ENCODE assay signal across 8 cellular contexts in genomic region chr2:168247341-168248305, GRCh38. TPM values are rescaled to one million over a fixed set of nuclear protein-coding genes. Genes with fewer than 3 reads are reported as not detected.
DNase-seq lines count a peak whose midpoint lies in the region; ATAC-seq, FAIRE-seq and TF ChIP-seq lines count a peak whose summit lies in the region.

Gene STK39, minus strand, starts transcription at chr2:168247595. Its CDS starts 160 bp downstream, at chr2:168247435.

- peak within 1 kb of the TSS; percentile 45; the same call in 1 of the 2 replicates for H3K18ac ChIP-seq in IMR-90 (ENCODE audit: low read depth, low read length)

- peak; percentile 53 for DNase-seq in DMS153 (lab: John Stamatoyannopoulos, UW)
- DNase-seq in IMR-90: peak; percentile 73
- DNase-seq in RCC 7860 (ENCODE audit: low spot score): peak; percentile 50
- DNase-seq in activated T-helper 9 cell treated with anti-CD3 and anti-CD28 coated beads, Interleukin-2, amount 50 U/mL, for 16 hours (ENCODE audit: low read depth): peak; percentile 69
- peak; percentile 62 for DNase-seq in fibroblast of peridontal ligament (ENCODE audit: extremely low read depth)
- peak; percentile 63 to 82 (median 70) for DNase-seq in naive thymus-derived CD8-positive, alpha-beta T cell
- peak; percentile 55 to 73 (median 66) for DNase-seq in stimulated activated naive CD4-positive, alpha-beta T cell (lab: John Stamatoyannopoulos, UW)

- no peaks in the 10 kb centered on the region for H3K36me3 ChIP-seq in IMR-90 (ENCODE audit: control insufficient read depth, insufficient read depth, low read length)

- H3K4me1 Mint-ChIP-seq in naive thymus-derived CD8-positive, alpha-beta T cell: peaks cover 20 to 43% (median 39%) of the 10 kb centered on the region in 4 donors

- BruUV-seq in IMR-90 (replicated peaks; lab: Mats Ljungman, UMichigan): no TSS peak

- 0 out of 2 replicates have a peak, but pooled peaks have one; percentile 5 for TF ChIP-seq CTCF in IMR-90 (conservative IDR thresholded peaks at IDR 0.05; ENCODE audit: low read depth, low read length)

- peaks cover 14 to 33% of the 10 kb centered on the region in 2 experiments for H3K79me1 ChIP-seq in IMR-90 (ENCODE audit: low read depth in 1 of 2, low read length in 2 of 2)

- peak within 1 kb of the TSS; percentile 45 for H3K56ac ChIP-seq in IMR-90 (ENCODE audit: extremely low read depth, insufficient read depth, low read length)

- in situ Hi-C loops in IMR-90 (cut with MboI; ENCODE audit: low sequenced_read_pairs): no loop called here

- peak within 1 kb of the TSS; percentile 91 for H3K27ac ChIP-seq in IMR-90 (ENCODE audit: insufficient read depth, low read length)

- peak within 1 kb of the TSS; percentile 80 to 97 (median 93) for H3K27ac Mint-ChIP-seq in naive thymus-derived CD8-positive, alpha-beta T cell

- peaks cover 9% of the 10 kb centered on the region for H3K4me1 ChIP-seq in IMR-90 (ENCODE audit: control insufficient read depth, insufficient read depth, low read length)

- no peak for FAIRE-seq in RCC 7860 (lab: Jason Lieb, UNC)

- no peak for TF ChIP-seq POLR2A in IMR-90 (IDR thresholded peaks at IDR 0.05; ENCODE audit: low read depth, low read length)

- H3K9me3 Mint-ChIP-seq in naive thymus-derived CD8-positive, alpha-beta T cell: peaks cover 0 to 1% (median 0%) of the 10 kb centered on the region in 9 donors

- peaks cover 10% of the 10 kb centered on the region for H3K9me1 ChIP-seq in IMR-90 (ENCODE audit: insufficient read depth, low read length)

- no peaks in the 10 kb centered on the region for H3K36me3 Mint-ChIP-seq in naive thymus-derived CD8-positive, alpha-beta T cell

- H2BK120ac ChIP-seq in IMR-90 (ENCODE audit: low read depth, low read length): peak within 1 kb of the TSS; percentile 67

- peak within 1 kb of the TSS; percentile 27; the same call in 1 of the 2 replicates for H4K5ac ChIP-seq in IMR-90 (ENCODE audit: low read depth, low read length)

- H3K9ac ChIP-seq in IMR-90 (ENCODE audit: low read depth, low read length): peak within 1 kb of the TSS; percentile 90

- CTCF ChIA-PET in IMR-90 (lab: Yijun Ruan, JAX): interaction anchor here (0.5 to 1.2 kb wide), 2 partner anchors 112 to 417 kb away, joined by 3 to 5 read pairs; no protein-coding TSS in a partner anchor

- intact Hi-C loops in IMR-90 (cut with micrococcal nuclease): loop anchor here (1.0 to 10.0 kb wide), 5 partner anchors 35 to 510 kb away; partner anchors contain the start of gene CERS6

- peak within 1 kb of the TSS; percentile 45 for H2AK9ac ChIP-seq in IMR-90 (replicated peaks; ENCODE audit: low read depth, low read length, poor library complexity)

- H3K4me2 ChIP-seq in IMR-90 (ENCODE audit: low read depth, low read length): peak within 1 kb of the TSS; percentile 63

- 0 out of 3 replicates have a peak within 1 kb of the TSS, but pooled peaks have one; percentile 2 for H2BK15ac ChIP-seq in IMR-90 (ENCODE audit: low read depth, low read length)

- peaks cover 0 to 1% (median 0%) of the 10 kb centered on the region in 5 donors for H3K27me3 Mint-ChIP-seq in naive thymus-derived CD8-positive, alpha-beta T cell

- peak within 1 kb of the TSS; percentile 92 for H2AFZ ChIP-seq in IMR-90 (replicated peaks; ENCODE audit: low read length, poor library complexity)

- ATAC-seq in GM21529 (IDR thresholded peaks at IDR 0.05; ENCODE audit: unreplicated experiment): peak; percentile 78
- ATAC-seq in IMR-90 (ENCODE audit: low read depth): peak; percentile 90
- ATAC-seq in naive thymus-derived CD8-positive, alpha-beta T cell: peak; percentile 63 to 73

- peak within 1 kb of the TSS; percentile 73 for H3K4ac ChIP-seq in IMR-90 (ENCODE audit: low read depth, low read length)

- no peak within 1 kb of the TSS for H2AK5ac ChIP-seq in IMR-90 (ENCODE audit: low read depth, low read length)

- peak within 1 kb of the TSS in 1 of 2 experiments; percentile 2; a peak in 1 of 4 replicates for H4K8ac ChIP-seq in IMR-90 (ENCODE audit: low read depth in 2 of 2, low read length in 2 of 2)

- H3K14ac ChIP-seq in IMR-90 (replicated peaks; ENCODE audit: low read depth, low read length): peak within 1 kb of the TSS; percentile 73

- peak within 1 kb of the TSS; percentile 81 for H2BK5ac ChIP-seq in IMR-90 (ENCODE audit: low read depth, low read length, poor library complexity, severe bottlenecking)

- H3K27me3 ChIP-seq in IMR-90 (ENCODE audit: control insufficient read depth, insufficient read depth, low read length): no peaks in the 10 kb centered on the region

- WGBS in IMR-90 (ENCODE audit: extremely low coverage in 2 of 2, insufficient read length in 1 of 2), 2 experiments: 0% methylated on average over 14 of the region's 91 CpGs; no CpG with 5 or more reads in 1 of the 2 experiments

- peak within 1 kb of the TSS; percentile 49 for H3K23ac ChIP-seq in IMR-90 (ENCODE audit: low read depth, low read length)

- dilution Hi-C loops in IMR-90 (cut with HindIII; ENCODE audit: low sequenced_read_pairs, unreplicated experiment): no loop called here

- H3K4me3 ChIP-seq in IMR-90 (ENCODE audit: insufficient read depth, low read depth, low read length): peak within 1 kb of the TSS; percentile 77

- no peaks in the 10 kb centered on the region for H3K9me3 ChIP-seq in IMR-90 (ENCODE audit: control insufficient read depth, insufficient read depth, low read length)

- H2BK20ac ChIP-seq in IMR-90 (ENCODE audit: low read depth, low read length): no peak within 1 kb of the TSS

- H4K20me1 ChIP-seq in IMR-90 (ENCODE audit: insufficient read depth, low read length): peaks cover 17% of the 10 kb centered on the region

- H4K91ac ChIP-seq in IMR-90 (ENCODE audit: insufficient read depth, low read depth, low read length): peak within 1 kb of the TSS; percentile 10; the same call in 1 of the 2 replicates

- TF ChIP-seq RAD21 in IMR-90 (IDR thresholded peaks at IDR 0.05; ENCODE audit: low read length): no peak

- H3K4me3 Mint-ChIP-seq in naive thymus-derived CD8-positive, alpha-beta T cell: peak within 1 kb of the TSS; percentile 84 to 96 (median 92)

- POLR2A ChIA-PET in IMR-90 (lab: Charles Lee; ENCODE audit: unreplicated experiment): no interaction called here
- POLR2A ChIA-PET in naive thymus-derived CD8-positive, alpha-beta T cell (lab: Charles Lee): interaction anchor here (0.8 kb wide), 1 partner anchor 10 kb away, joined by 3 read pairs; no protein-coding TSS in a partner anchor

TF ChIP-seq in IMR-90, 13 proteins besides CTCF, POLR2A, EP300 and RAD21:
- TF ChIP-seq MAFK (IDR thresholded peaks at IDR 0.05; ENCODE audit: low read depth, low read length) (no peak), RCOR1 (IDR thresholded peaks at IDR 0.05; ENCODE audit: insufficient replicate concordance, low read length) (no peak), MXI1 (IDR thresholded peaks at IDR 0.05; ENCODE audit: borderline replicate concordance, low read depth, low read length) (peak; percentile 11; the same call in 1 of the 2 replicates), FOS (IDR thresholded peaks at IDR 0.05; ENCODE audit: low read depth, low read length) (no peak), NFE2L2 (IDR thresholded peaks at IDR 0.05; ENCODE audit: low read depth, low read length) (no peak), MAZ (IDR thresholded peaks at IDR 0.05; ENCODE audit: borderline replicate concordance, low read depth, low read length) (peak; percentile 58; the same call in 1 of the 2 replicates)

RNA-seq across cellular contexts. Expression of gene STK39, which starts in this region (rescaled TPM):
- 11.8 and 25.8 TPM in 2 replicates for total RNA-seq in IMR-90 (2012; rRNA removed)
- 12.8 and 16.4 TPM in 2 replicates for polyA plus RNA-seq in IMR-90 (2012; rRNA removed)
- polyA plus RNA-seq in IMR-90 (2012; cell fraction: cytosol; rRNA removed): 2.3 and 4.0 TPM in 2 replicates
- 0.84 and 11.9 TPM in 2 replicates for polyA plus RNA-seq in IMR-90 (2012; cell fraction: nucleus; rRNA removed; ENCODE audit: low replicate concordance)
- total RNA-seq in naive thymus-derived CD8-positive, alpha-beta T cell: 10 to 100 TPM; 16.4 to 18.1 TPM
- 1 to 10 TPM; 4.3 to 8.3 (median 6.8) TPM for polyA plus RNA-seq in naive thymus-derived CD8-positive, alpha-beta T cell

Comparison
In these comparisons a context has a peak if more than half of its experiments do, and no peak if none do; other contexts are left out.
1. Peak in every context shown above with its lines: DNase-seq, ATAC-seq, H3K4me3 ChIP-seq and H3K27ac ChIP-seq.